ENCODE assay signal across 27 cellular contexts in the genomic region with DNA sequence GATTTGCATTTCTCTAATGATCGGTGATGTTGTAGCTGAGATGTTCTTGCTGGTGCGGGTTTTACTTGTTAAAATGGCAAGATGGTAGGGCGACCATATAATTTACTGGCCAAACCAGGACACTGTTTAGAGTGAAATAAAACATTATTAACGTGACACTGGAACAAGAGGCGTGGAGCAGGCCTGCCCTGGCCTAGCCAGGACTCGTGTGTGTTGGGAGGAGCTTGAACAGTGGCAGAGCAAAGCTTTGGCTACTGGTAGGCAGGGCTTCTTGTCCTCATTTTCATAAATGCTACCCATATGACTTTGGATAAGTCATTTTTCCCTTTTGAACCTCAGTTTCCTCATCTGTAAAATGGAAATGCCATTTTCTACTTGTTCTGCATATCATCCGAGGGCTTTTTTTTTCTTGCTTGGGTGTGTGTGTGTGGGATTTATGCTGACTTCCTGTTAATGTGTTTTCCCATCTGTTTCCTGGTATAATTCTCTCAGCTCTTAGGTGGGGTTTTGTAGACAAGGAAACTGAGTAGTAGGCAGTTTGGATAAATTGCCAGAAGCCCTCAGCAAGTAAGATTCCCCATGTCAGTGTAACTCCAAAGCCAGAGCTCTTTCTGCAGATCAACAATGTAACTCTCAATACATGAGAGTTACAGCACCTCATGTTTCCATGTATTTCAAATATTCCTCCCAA.
"Had no signal": no experiment of that assay in that cellular context is flagged by ENCODE, and none has a peak within 500 bp of the region (broad histone marks: within the 10 kb centered on the region; RNA-seq: fewer than 3 reads in every experiment).

No MANE protein-coding gene starts in this region.

- H3K9me3 Mint-ChIP-seq: central memory CD8-positive, alpha-beta T cell; natural killer cell; neural crest cell; type B pancreatic cell had no signal

- H3K4me3 ChIP-seq: esophagus squamous epithelium, left lung, right atrium auricular region, smooth muscle cell, thyroid gland had no signal

- H3K4me1 ChIP-seq: esophagus squamous epithelium, left lung, parathyroid adenoma, right atrium auricular region, thyroid gland had no signal

- H3K9me3 ChIP-seq: esophagus squamous epithelium, left lung, neutrophil, right atrium auricular region, thyroid gland had no signal

- H3K79me2 ChIP-seq: parathyroid adenoma had no signal

- H3K4me3 Mint-ChIP-seq: central memory CD8-positive, alpha-beta T cell; immature natural killer cell; natural killer cell; neural crest cell; stimulated activated naive CD8-positive, alpha-beta T cell treated with anti-CD3 and anti-CD28 coated beads, Interleukin-15, amount 100 ng/mL, for 72 hours; type B pancreatic cell had no signal

- H3K27ac ChIP-seq: esophagus squamous epithelium, left lung, neutrophil, parathyroid adenoma, right atrium auricular region, thyroid gland had no signal

- H3K36me3 ChIP-seq: esophagus squamous epithelium, left lung, neutrophil, right atrium auricular region, thyroid gland had no signal

- H3K9ac ChIP-seq: parathyroid adenoma had no signal

- FAIRE-seq: keratinocyte had no signal

- H2AFZ ChIP-seq: parathyroid adenoma had no signal

- H3K4me2 ChIP-seq: smooth muscle cell had no signal

- H3K27me3 ChIP-seq: esophagus squamous epithelium, left lung, right atrium auricular region, thyroid gland had no signal

- H3K27ac Mint-ChIP-seq: immature natural killer cell; natural killer cell; progenitor cell of endocrine pancreas; stimulated activated naive CD8-positive, alpha-beta T cell treated with anti-CD3 and anti-CD28 coated beads, Interleukin-15, amount 100 ng/mL, for 72 hours; type B pancreatic cell had no signal

- DNase-seq: effector memory CD4-positive, alpha-beta T cell; erythroblast; esophagus squamous epithelium; foreskin melanocyte; glutamatergic neuron; hypothalamus; immature natural killer cell; left lung; mammary epithelial cell; natural killer cell; stimulated activated CD4-positive, alpha-beta T cell treated with anti-CD3 and anti-CD28 coated beads, Interleukin-12 subunit alpha, Interleukin-12 subunit beta, amount 100 ng/mL, for 4 hours; stimulated activated CD4-positive, alpha-beta T cell treated with anti-CD3 and anti-CD28 coated beads, Interleukin-1b, Interleukin-23, amount 100 ng/mL, for 48 hours; stimulated activated CD4-positive, alpha-beta T cell treated with anti-CD3 and anti-CD28 coated beads, Interleukin-4, amount 100 ng/mL, for 1 hour; stimulated activated CD8-positive, alpha-beta memory T cell treated with anti-CD3 and anti-CD28 coated beads, Interleukin-4, amount 100 ng/mL, for 48 hours; stimulated activated naive CD4-positive, alpha-beta T cell; stimulated activated naive CD8-positive, alpha-beta T cell treated with anti-CD3 and anti-CD28 coated beads, Interleukin-15, amount 100 ng/mL, for 72 hours; thyroid gland had no signal

- H3K36me3 Mint-ChIP-seq: natural killer cell, type B pancreatic cell had no signal

- ATAC-seq: left lung; natural killer cell; sciatic nerve; stimulated activated naive CD8-positive, alpha-beta T cell treated with anti-CD3 and anti-CD28 coated beads, Interleukin-15, amount 100 ng/mL, for 72 hours had no signal

- H3K4me1 Mint-ChIP-seq: immature natural killer cell, neural crest cell had no signal
